In the genomic region with DNA sequence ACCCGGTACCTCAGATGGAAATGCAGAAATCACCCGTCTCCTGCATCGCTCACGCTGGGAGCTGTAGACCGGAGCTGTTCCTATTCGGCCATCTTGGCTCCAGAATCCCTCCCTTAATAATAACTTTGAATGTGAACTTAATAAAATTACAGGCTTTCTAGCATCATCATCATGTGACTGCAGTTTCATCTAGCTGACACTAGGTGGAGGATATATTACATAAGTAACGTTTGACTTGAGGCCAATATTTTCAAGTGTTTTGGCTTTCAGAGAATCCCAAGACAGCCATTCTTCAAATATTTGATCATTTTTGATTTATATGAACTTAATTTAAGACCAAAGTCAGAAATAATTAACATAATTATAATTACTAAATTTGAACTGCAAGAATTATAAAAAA, we compare ENCODE assay signal across 9 cellular contexts.
DNase-seq lines count a peak whose midpoint lies in the region; ATAC-seq, FAIRE-seq and TF ChIP-seq lines count a peak whose summit lies in the region.
"Had no signal": no experiment of that assay in that cellular context is flagged by ENCODE, and none has a peak within 500 bp of the region (broad histone marks: within the 10 kb centered on the region; RNA-seq: fewer than 3 reads in every experiment).

No MANE protein-coding gene starts in this region.

- no peaks in the 10 kb centered on the region for H3K9me3 ChIP-seq in adipocyte (ENCODE audit: control insufficient read depth, low read length)

- ATAC-seq in HG03432 (IDR thresholded peaks at IDR 0.05; ENCODE audit: unreplicated experiment) (no peak), HG02610 (IDR thresholded peaks at IDR 0.05; ENCODE audit: unreplicated experiment) (no peak)

- no peaks in the 10 kb centered on the region for H3K27me3 Mint-ChIP-seq in osteocyte (ENCODE audit: unreplicated experiment)
- H3K27me3 Mint-ChIP-seq: memory B cell had no signal

- H3K4me1 Mint-ChIP-seq in osteocyte (ENCODE audit: unreplicated experiment), result no peaks in the 10 kb centered on the region
- H3K4me1 Mint-ChIP-seq: memory B cell had no signal

- FAIRE-seq in GM12891 (lab: Jason Lieb, UNC), result no peak

- DNase-seq in GM12891 (ENCODE audit: insufficient read length, low spot score), result peak; percentile 6
- DNase-seq in NCI-H2029 treated with DMSO at 0.1 percent for 48 hours (lab: John Stamatoyannopoulos, UW), result peak; percentile 26
- peak; percentile 1 for DNase-seq in adipocyte (ENCODE audit: low read depth)
- DNase-seq in osteocyte (ENCODE audit: extremely low spot score, unreplicated experiment), result no peak
- no peak for DNase-seq in posterior cingulate gyrus
- DNase-seq: amniotic stem cell had no signal

- no peak for TF ChIP-seq POLR2A in GM12891 (IDR thresholded peaks at IDR 0.05; ENCODE audit: low read depth, low read length)

- no peaks in the 10 kb centered on the region for H3K27me3 ChIP-seq in adipocyte (replicated peaks; ENCODE audit: control insufficient read depth, insufficient read depth, low read length)

- no peaks in the 10 kb centered on the region for H3K36me3 Mint-ChIP-seq in osteocyte (ENCODE audit: unreplicated experiment)
- H3K36me3 Mint-ChIP-seq: memory B cell had no signal

- no peak overlapping the region for H3K4me3 Mint-ChIP-seq in osteocyte (ENCODE audit: unreplicated experiment)
- H3K4me3 Mint-ChIP-seq: memory B cell had no signal

- TF ChIP-seq CTCF in osteocyte (IDR thresholded peaks at IDR 0.05), result peak; percentile 34

- intact Hi-C loops in posterior cingulate gyrus (cut with DNase I), result no loop called here

- H3K4me3 ChIP-seq in adipocyte (ENCODE audit: low read length), result no peak overlapping the region

- H3K9ac ChIP-seq in adipocyte (ENCODE audit: low read length), result no peak overlapping the region

- H3K27ac Mint-ChIP-seq in osteocyte (ENCODE audit: unreplicated experiment), result no peak overlapping the region
- H3K27ac Mint-ChIP-seq: memory B cell had no signal

- H3K9me3 Mint-ChIP-seq in osteocyte (ENCODE audit: unreplicated experiment), result no peaks in the 10 kb centered on the region

- no peaks in the 10 kb centered on the region for H3K4me1 ChIP-seq in adipocyte (ENCODE audit: control insufficient read depth, insufficient read depth, low read length)

- H3K36me3 ChIP-seq in adipocyte (ENCODE audit: control insufficient read depth, insufficient read depth, low read length, severe bottlenecking), result no peaks in the 10 kb centered on the region

TF ChIP-seq in GM12891, 5 proteins besides CTCF, POLR2A, EP300 and RAD21:
- TF ChIP-seq SPI1 (IDR thresholded peaks at IDR 0.05; ENCODE audit: low read depth, low read length), result no peak
- no peak for TF ChIP-seq POU2F2 (IDR thresholded peaks at IDR 0.05; ENCODE audit: low read depth, low read length)
- TF ChIP-seq POLR2AphosphoS5 (IDR thresholded peaks at IDR 0.05; ENCODE audit: low read depth, low read length), result no peak
- no peak for TF ChIP-seq PAX5 (IDR thresholded peaks at IDR 0.05; ENCODE audit: insufficient read depth, low read length, severe bottlenecking)
- no peak for TF ChIP-seq TAF1 (IDR thresholded peaks at IDR 0.05; ENCODE audit: low read depth, low read length)

Comparison
In these comparisons a context has a peak if more than half of its experiments do, and no peak if none do; other contexts are left out.
1. DNase-seq: peak in GM12891 (single experiment), NCI-H2029 treated with DMSO at 0.1 percent for 48 hours (single experiment) and adipocyte (single experiment); none in osteocyte (single experiment) and posterior cingulate gyrus (0 of 10).